ENCODE assay signal across 1 cellular context in genomic region chr17:59627770-59628171, GRCh38.
TF ChIP-seq lines count a peak whose summit lies in the region.

No MANE protein-coding gene starts in this region.

TF ChIP-seq in HEK293, 187 proteins besides CTCF, POLR2A, EP300 and RAD21:
- TF ChIP-seq, protein P1, sequence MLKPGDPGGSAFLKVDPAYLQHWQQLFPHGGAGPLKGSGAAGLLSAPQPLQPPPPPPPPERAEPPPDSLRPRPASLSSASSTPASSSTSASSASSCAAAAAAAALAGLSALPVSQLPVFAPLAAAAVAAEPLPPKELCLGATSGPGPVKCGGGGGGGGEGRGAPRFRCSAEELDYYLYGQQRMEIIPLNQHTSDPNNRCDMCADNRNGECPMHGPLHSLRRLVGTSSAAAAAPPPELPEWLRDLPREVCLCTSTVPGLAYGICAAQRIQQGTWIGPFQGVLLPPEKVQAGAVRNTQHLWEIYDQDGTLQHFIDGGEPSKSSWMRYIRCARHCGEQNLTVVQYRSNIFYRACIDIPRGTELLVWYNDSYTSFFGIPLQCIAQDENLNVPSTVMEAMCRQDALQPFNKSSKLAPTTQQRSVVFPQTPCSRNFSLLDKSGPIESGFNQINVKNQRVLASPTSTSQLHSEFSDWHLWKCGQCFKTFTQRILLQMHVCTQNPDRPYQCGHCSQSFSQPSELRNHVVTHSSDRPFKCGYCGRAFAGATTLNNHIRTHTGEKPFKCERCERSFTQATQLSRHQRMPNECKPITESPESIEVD (tag by site-specific recombination; IDR thresholded peaks at IDR 0.05) = 0 out of 2 replicates have a peak, but pooled peaks have one; percentile 18
- TF ChIP-seq MYNN (tag by site-specific recombination; IDR thresholded peaks at IDR 0.05; ENCODE audit: borderline replicate concordance) (no peak), ZSCAN23 (tag by site-specific recombination; IDR thresholded peaks at IDR 0.05) (no peak), ZSCAN4 (tag by site-specific recombination; IDR thresholded peaks at IDR 0.05) (no peak)
